In the genomic region with DNA sequence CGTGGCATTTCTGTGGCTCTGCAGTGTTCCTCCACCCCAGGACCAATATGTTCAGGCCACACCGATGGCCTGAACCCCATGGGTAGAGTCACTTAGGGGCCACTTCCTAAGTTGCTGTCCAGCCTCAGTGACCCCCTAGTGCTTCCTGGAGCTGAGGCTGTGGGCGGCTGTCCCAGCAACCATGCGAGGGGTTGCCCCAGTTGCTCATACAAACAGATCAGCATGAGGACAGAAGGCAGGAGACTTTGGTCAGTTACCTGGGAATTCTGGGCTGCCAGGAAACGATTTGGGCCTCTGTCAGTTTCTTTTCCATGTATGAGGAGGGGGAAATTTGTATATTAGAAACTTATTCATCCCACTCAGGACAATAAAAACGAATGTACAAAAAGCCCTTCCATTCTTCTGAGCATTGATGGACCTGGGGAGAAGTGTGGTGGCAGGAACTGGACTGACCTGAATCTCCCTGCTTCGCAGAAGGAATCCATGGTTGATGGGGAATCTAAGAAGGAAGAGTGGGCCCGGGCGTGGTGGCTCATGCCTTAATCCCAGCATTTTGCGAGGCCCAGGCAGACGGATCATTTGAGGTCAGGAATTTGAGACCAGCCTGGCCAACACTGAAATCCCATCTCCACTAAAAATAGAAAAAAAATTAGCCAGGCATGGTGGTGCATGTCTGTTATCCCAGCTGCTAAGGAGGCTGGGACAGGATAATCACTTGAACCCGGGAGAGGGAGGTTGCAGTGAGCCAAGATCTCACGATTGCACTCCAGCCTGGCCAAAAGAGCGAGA, we compare ENCODE assay signal across 11 cellular contexts. TPM values are rescaled to one million over a fixed set of nuclear protein-coding genes. Genes with fewer than 3 reads are reported as not detected.
A peak's percentile ranks its signal among the peaks of the same experiment; 100 is the strongest.
DNase-seq lines count a peak whose midpoint lies in the region; ATAC-seq and TF ChIP-seq lines count a peak whose summit lies in the region.
"Had no signal": no experiment of that assay in that cellular context is flagged by ENCODE, and none has a peak within 500 bp of the region (broad histone marks: within the 10 kb centered on the region; RNA-seq: fewer than 3 reads in every experiment).

No MANE protein-coding gene starts in this region.

- H3K27ac ChIP-seq in BLaER1 (no peak overlapping the region), GM23338 (ENCODE audit: low read depth) (no peak overlapping the region), colonic mucosa (no peak overlapping the region)

- no peak for TF ChIP-seq CTCF in GM23338 (conservative IDR thresholded peaks at IDR 0.05; ENCODE audit: low read depth in 2 of 2)
- no peak for TF ChIP-seq CTCF in colonic mucosa (IDR thresholded peaks at IDR 0.05)

- peak overlapping the region; percentile 73; the same call in 2 of the 3 replicates for H3K4me3 Mint-ChIP-seq in GM23338
- H3K4me3 Mint-ChIP-seq in activated naive CD8-positive, alpha-beta T cell treated with anti-CD3 and anti-CD28 coated beads, Interleukin-2, amount 50 U/mL, for 24 hours: peak overlapping the region; percentile 79
- H3K4me3 Mint-ChIP-seq in natural killer cell treated with Interleukin-12 subunit alpha and Interleukin-12 subunit beta and Interleukin-15 and Interleukin-18, amount 100 ng/mL, for 72 hours: peak overlapping the region; percentile 89

- H3K9ac ChIP-seq in BLaER1 (no peak overlapping the region), colonic mucosa (ENCODE audit: low read depth in 2 of 2, low read length in 2 of 2) (peak overlapping the region in 1 of 2 donors; percentile 83)

- no peaks in the 10 kb centered on the region; the same call in 1 of the 2 replicates for H3K79me2 ChIP-seq in GM23338 (replicated peaks; ENCODE audit: insufficient read depth)

- no peaks in the 10 kb centered on the region for H3K9me3 Mint-ChIP-seq in GM23338
- no peaks in the 10 kb centered on the region for H3K9me3 Mint-ChIP-seq in activated naive CD8-positive, alpha-beta T cell treated with anti-CD3 and anti-CD28 coated beads, Interleukin-2, amount 50 U/mL, for 24 hours
- H3K9me3 Mint-ChIP-seq in natural killer cell treated with Interleukin-12 subunit alpha and Interleukin-12 subunit beta and Interleukin-15 and Interleukin-18, amount 100 ng/mL, for 72 hours: no peaks in the 10 kb centered on the region

- no peaks in the 10 kb centered on the region for H3K9me3 ChIP-seq in BLaER1
- no peaks in the 10 kb centered on the region for H3K9me3 ChIP-seq in colonic mucosa

- H3K27me3 ChIP-seq in BLaER1 (no peaks in the 10 kb centered on the region), GM23338 (ENCODE audit: insufficient read depth) (peaks cover 4% of the 10 kb centered on the region; the same call in 1 of the 2 replicates), colonic mucosa (no peaks in the 10 kb centered on the region)

- intact Hi-C loops in left colon (cut with DNase I, micrococcal nuclease): no loop called here
- intact Hi-C loops in colonic mucosa (cut with DNase I): loop anchor here (5.0 kb wide), 1 partner anchor 107 kb away; no protein-coding TSS in a partner anchor

- H3K4me3 ChIP-seq in BLaER1: no peak overlapping the region
- H3K4me3 ChIP-seq in GM23338: no peak overlapping the region
- no peak overlapping the region for H3K4me3 ChIP-seq in colonic mucosa

- H3K27ac Mint-ChIP-seq in GM23338: peak overlapping the region; percentile 20; the same call in 1 of the 2 replicates
- peak overlapping the region; percentile 91 for H3K27ac Mint-ChIP-seq in activated naive CD8-positive, alpha-beta T cell treated with anti-CD3 and anti-CD28 coated beads, Interleukin-2, amount 50 U/mL, for 24 hours
- H3K27ac Mint-ChIP-seq in natural killer cell treated with Interleukin-12 subunit alpha and Interleukin-12 subunit beta and Interleukin-15 and Interleukin-18, amount 100 ng/mL, for 72 hours: peak overlapping the region; percentile 92 to 99

- H3K4me1 ChIP-seq in BLaER1: peaks cover 49% of the 10 kb centered on the region
- peaks cover 14% of the 10 kb centered on the region for H3K4me1 ChIP-seq in GM23338 (ENCODE audit: insufficient read depth)
- peaks cover 17% of the 10 kb centered on the region for H3K4me1 ChIP-seq in colonic mucosa

- H3K27me3 Mint-ChIP-seq in GM23338 (ENCODE audit: insufficient read depth, low read depth, poor library complexity): peaks cover 20% of the 10 kb centered on the region
- H3K27me3 Mint-ChIP-seq in activated naive CD8-positive, alpha-beta T cell treated with anti-CD3 and anti-CD28 coated beads, Interleukin-2, amount 50 U/mL, for 24 hours: no peaks in the 10 kb centered on the region
- H3K27me3 Mint-ChIP-seq in natural killer cell treated with Interleukin-12 subunit alpha and Interleukin-12 subunit beta and Interleukin-15 and Interleukin-18, amount 100 ng/mL, for 72 hours: no peaks in the 10 kb centered on the region

- ATAC-seq in GM23338 (no peak), left colon (no peak), GM18867 (IDR thresholded peaks at IDR 0.05; ENCODE audit: unreplicated experiment) (no peak)
- no peak for ATAC-seq in activated naive CD8-positive, alpha-beta T cell treated with anti-CD3 and anti-CD28 coated beads, Interleukin-2, amount 50 U/mL, for 24 hours
- ATAC-seq in natural killer cell treated with Interleukin-12 subunit alpha and Interleukin-12 subunit beta and Interleukin-15 and Interleukin-18, amount 100 ng/mL, for 72 hours: no peak

- no peak overlapping the region for H2AFZ ChIP-seq in GM23338

- H3K36me3 ChIP-seq in BLaER1: peaks cover 3% of the 10 kb centered on the region; the same call in 1 of the 2 replicates
- no peaks in the 10 kb centered on the region for H3K36me3 ChIP-seq in GM23338 (ENCODE audit: insufficient read depth)
- no peaks in the 10 kb centered on the region for H3K36me3 ChIP-seq in colonic mucosa

- H3K4me1 Mint-ChIP-seq in GM23338: peaks cover 25% of the 10 kb centered on the region
- peaks cover 63% of the 10 kb centered on the region for H3K4me1 Mint-ChIP-seq in activated naive CD8-positive, alpha-beta T cell treated with anti-CD3 and anti-CD28 coated beads, Interleukin-2, amount 50 U/mL, for 24 hours
- H3K4me1 Mint-ChIP-seq in natural killer cell treated with Interleukin-12 subunit alpha and Interleukin-12 subunit beta and Interleukin-15 and Interleukin-18, amount 100 ng/mL, for 72 hours (ENCODE audit: low read depth in 2 of 2): peaks cover 52% of the 10 kb centered on the region in 2 donors

- H3K36me3 Mint-ChIP-seq in GM23338 (ENCODE audit: low read depth): peaks cover 6% of the 10 kb centered on the region; the same call in 1 of the 3 replicates
- peaks cover 5% of the 10 kb centered on the region for H3K36me3 Mint-ChIP-seq in activated naive CD8-positive, alpha-beta T cell treated with anti-CD3 and anti-CD28 coated beads, Interleukin-2, amount 50 U/mL, for 24 hours (ENCODE audit: low read depth)
- H3K36me3 Mint-ChIP-seq in natural killer cell treated with Interleukin-12 subunit alpha and Interleukin-12 subunit beta and Interleukin-15 and Interleukin-18, amount 100 ng/mL, for 72 hours: peaks cover 9% of the 10 kb centered on the region

- peak overlapping the region; percentile 99; the same call in 1 of the 2 replicates for H3K4me2 ChIP-seq in BLaER1
- H3K4me2 ChIP-seq in GM23338: no peak overlapping the region

- DNase-seq in GM23338 (ENCODE audit: low spot score) (no peak), NCI-H510A treated with DMSO at 0.1 percent for 48 hours (lab: John Stamatoyannopoulos, UW) (no peak), left colon (no peak), colonic mucosa (no peak)
- no peak for DNase-seq in activated naive CD8-positive, alpha-beta T cell treated with anti-CD3 and anti-CD28 coated beads, Interleukin-2, amount 50 U/mL, for 24 hours
- DNase-seq in natural killer cell treated with Interleukin-12 subunit alpha and Interleukin-12 subunit beta and Interleukin-15 and Interleukin-18, amount 100 ng/mL, for 72 hours (ENCODE audit: low spot score): no peak
- DNase-seq: cerebellar nuclear complex, NCI-H345 had no signal

- no peaks in the 10 kb centered on the region for H3K9me2 ChIP-seq in GM23338 (ENCODE audit: insufficient read depth)

- peaks cover 15% of the 10 kb centered on the region for H3F3A ChIP-seq in GM23338 (replicated peaks; ENCODE audit: low read depth)

- H4K20me1 ChIP-seq in BLaER1: peaks cover 19% of the 10 kb centered on the region; the same call in 1 of the 2 replicates
- H4K20me1 ChIP-seq in GM23338 (replicated peaks; ENCODE audit: insufficient read depth): no peaks in the 10 kb centered on the region; the same call in 1 of the 2 replicates

TF ChIP-seq in GM23338, 12 proteins besides CTCF, POLR2A, EP300 and RAD21 (continues in another document):
- no peak for TF ChIP-seq CREB1 (CRISPR knock-in tag; IDR thresholded peaks at IDR 0.05; ENCODE audit: low read depth)

RNA-seq across cellular contexts. Expression of gene IL32, which starts 4.9 kb away (rescaled TPM):
- 2.3 TPM in 1 of 2 replicates, not detected in the other for total RNA-seq in GM23338 (2014; rRNA removed; shearing (Covaris generic))
- 6.1 and 7.7 TPM in 2 replicates for polyA plus RNA-seq in GM23338 (2016; fragmentation: Nextera tagmentation; extraction: Ambion mirVana)
- 1,000 to 10,000 TPM in 1 of 2 donors, 100 to 1,000 TPM in 1; 678 to 1,235 TPM for total RNA-seq in natural killer cell treated with Interleukin-12 subunit alpha and Interleukin-12 subunit beta and Interleukin-15 and Interleukin-18, amount 100 ng/mL, for 72 hours
- total RNA-seq in left colon (100 to 1,000 TPM; 265 to 865 TPM), colonic mucosa (100 to 1,000 TPM; 256 to 329 TPM)

RNA-seq across cellular contexts. Expression of gene MMP25, which starts 14.2 kb away (rescaled TPM):
- 15.9 and 18.8 TPM in 2 replicates for total RNA-seq in GM23338 (2014; rRNA removed; shearing (Covaris generic))
- polyA plus RNA-seq in GM23338 (2016; fragmentation: Nextera tagmentation; extraction: Ambion mirVana): 6.1 and 7.7 TPM in 2 replicates
- 10 to 100 TPM; 54.3 to 66.6 TPM for total RNA-seq in natural killer cell treated with Interleukin-12 subunit alpha and Interleukin-12 subunit beta and Interleukin-15 and Interleukin-18, amount 100 ng/mL, for 72 hours
- total RNA-seq in left colon (1 to 10 TPM in 1 of 2 donors, under 1 TPM in 1; 0.70 to 1.1 TPM), colonic mucosa (under 1 TPM; 0.44 to 0.88 TPM)
- total RNA-seq: fibroblast of lung had no signal

RNA-seq across cellular contexts. Expression of gene BICDL2, which starts 23.8 kb away (rescaled TPM):
- total RNA-seq in GM23338 (2014; rRNA removed; shearing (Covaris generic)): 17.5 and 18.4 TPM in 2 replicates
- 12.7 and 13.4 TPM in 2 replicates for polyA plus RNA-seq in GM23338 (2016; fragmentation: Nextera tagmentation; extraction: Ambion mirVana)
- under 1 TPM; 0.50 to 0.67 TPM for total RNA-seq in natural killer cell treated with Interleukin-12 subunit alpha and Interleukin-12 subunit beta and Interleukin-15 and Interleukin-18, amount 100 ng/mL, for 72 hours
- 100 to 1,000 TPM in 1 of 2 donors, 10 to 100 TPM in 1; 91.8 to 107 TPM for total RNA-seq in left colon
- 10 to 100 TPM; 56.6 to 83.9 TPM for total RNA-seq in colonic mucosa
- total RNA-seq: fibroblast of lung had no signal
- polyA plus RNA-seq: fibroblast of lung had no signal

RNA-seq across cellular contexts. Expression of gene THOC6, which starts 36.7 kb away (rescaled TPM):
- total RNA-seq in GM23338 (2014; rRNA removed; shearing (Covaris generic)): 71.4 and 86.6 TPM in 2 replicates
- 90.6 and 96.1 TPM in 2 replicates for polyA plus RNA-seq in GM23338 (2016; fragmentation: Nextera tagmentation; extraction: Ambion mirVana)
- total RNA-seq in natural killer cell treated with Interleukin-12 subunit alpha and Interleukin-12 subunit beta and Interleukin-15 and Interleukin-18, amount 100 ng/mL, for 72 hours: 10 to 100 TPM; 33.6 to 58.8 TPM
- total RNA-seq in left colon (10 to 100 TPM; 18.8 to 19.3 TPM), colonic mucosa (10 to 100 TPM; 27.4 to 45.8 TPM)

RNA-seq across cellular contexts. Expression of gene HCFC1R1, which starts 36.8 kb away (rescaled TPM):
- 17.5 and 30.2 TPM in 2 replicates for total RNA-seq in GM23338 (2014; rRNA removed; shearing (Covaris generic))
- polyA plus RNA-seq in GM23338 (2016; fragmentation: Nextera tagmentation; extraction: Ambion mirVana): 192 and 211 TPM in 2 replicates
- 10 to 100 TPM; 14.3 to 18.4 TPM for total RNA-seq in natural killer cell treated with Interleukin-12 subunit alpha and Interleukin-12 subunit beta and Interleukin-15 and Interleukin-18, amount 100 ng/mL, for 72 hours
- total RNA-seq in left colon: 10 to 100 TPM; 26.6 to 31.4 TPM
- total RNA-seq in colonic mucosa: 10 to 100 TPM; 28.7 to 30.0 TPM

Comparison
In these comparisons a context has a peak if more than half of its experiments do, and no peak if none do; other contexts are left out.
1. H3K27ac Mint-ChIP-seq: peak in every context shown above with its lines; median percentile 96 in natural killer cell treated with Interleukin-12 subunit alpha and Interleukin-12 subunit beta and Interleukin-15 and Interleukin-18, amount 100 ng/mL, for 72 hours; 91 in activated naive CD8-positive, alpha-beta T cell treated with anti-CD3 and anti-CD28 coated beads, Interleukin-2, amount 50 U/mL, for 24 hours; 20 in GM23338.
2. RNA of gene IL32, which starts 4.9 kb away (total RNA-seq): 678 to 1,235 TPM in natural killer cell treated with Interleukin-12 subunit alpha and Interleukin-12 subunit beta and Interleukin-15 and Interleukin-18, amount 100 ng/mL, for 72 hours, 265 to 865 TPM in left colon and 256 to 329 TPM in colonic mucosa; 2.3 TPM in GM23338; every median in the first group is over 10 times any median in the second.
3. RNA of gene BICDL2, which starts 23.8 kb away (total RNA-seq): 91.8 to 107 TPM in left colon, 56.6 to 83.9 TPM in colonic mucosa and 17.5 to 18.4 TPM in GM23338; 0.50 to 0.67 TPM in natural killer cell treated with Interleukin-12 subunit alpha and Interleukin-12 subunit beta and Interleukin-15 and Interleukin-18, amount 100 ng/mL, for 72 hours; every median in the first group is over 10 times any median in the second.
4. Peak in every context shown above with its lines, with median percentiles within 50 percentile points of each other: H3K4me3 Mint-ChIP-seq.